Comparison of ENCODE assay signal across 2 cellular contexts in the genomic region with DNA sequence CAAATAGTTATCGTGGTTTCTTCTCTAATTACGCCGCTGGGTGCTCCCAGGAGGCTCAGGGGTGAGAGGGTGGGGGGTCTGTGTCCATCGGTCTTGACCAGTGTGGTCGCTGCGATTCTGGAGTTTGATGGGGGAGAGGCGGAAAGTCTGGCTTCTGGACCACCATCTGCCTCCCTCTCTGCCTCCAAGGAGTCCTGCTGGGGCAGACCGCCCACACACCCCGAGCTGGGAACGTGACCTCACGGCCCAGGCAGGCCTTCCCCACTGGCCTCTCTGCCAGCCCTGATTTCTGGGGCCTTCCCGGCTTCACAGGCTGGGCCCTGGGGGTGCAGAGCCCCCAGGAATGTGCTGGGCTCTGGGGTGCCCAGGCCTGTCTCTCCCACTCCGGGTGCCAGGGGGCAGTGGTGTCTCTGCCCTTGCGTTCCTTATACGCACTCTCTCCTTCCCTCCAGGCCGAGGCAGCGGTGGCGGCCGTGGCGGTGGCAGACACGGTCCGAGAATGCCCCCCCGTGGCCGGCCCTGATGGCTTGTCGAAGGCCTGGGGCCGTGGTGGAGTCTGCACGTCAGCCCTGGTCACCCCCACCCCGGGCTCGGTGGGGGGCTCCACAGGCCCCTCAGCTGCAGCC.
TF ChIP-seq lines count a peak whose summit lies in the region.

No MANE protein-coding gene starts in this region.

TF ChIP-seq in Ishikawa, 13 proteins besides CTCF, POLR2A, EP300 and RAD21 (continued from another document):
- TF ChIP-seq, protein P1, sequence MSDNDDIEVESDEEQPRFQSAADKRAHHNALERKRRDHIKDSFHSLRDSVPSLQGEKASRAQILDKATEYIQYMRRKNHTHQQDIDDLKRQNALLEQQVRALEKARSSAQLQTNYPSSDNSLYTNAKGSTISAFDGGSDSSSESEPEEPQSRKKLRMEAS (IDR thresholded peaks at IDR 0.05) = no peak
- TF ChIP-seq EGR1 (IDR thresholded peaks at IDR 0.05) = peak; percentile 73
- no peak for TF ChIP-seq FOXM1 (IDR thresholded peaks at IDR 0.05; ENCODE audit: borderline replicate concordance, low read depth)
- no peak for TF ChIP-seq TAF1 (IDR thresholded peaks at IDR 0.05; ENCODE audit: low read depth)
- TF ChIP-seq YY1 (IDR thresholded peaks at IDR 0.05; ENCODE audit: low read depth) = no peak

TF ChIP-seq in K562, 482 proteins besides CTCF, POLR2A, EP300 and RAD21 (continued from another document):
- TF ChIP-seq SMC3 (conservative IDR thresholded peaks at IDR 0.05; ENCODE audit: insufficient read depth, low read depth, low read length) = 0 out of 2 replicates have a peak, but pooled peaks have one; percentile 7
